Comparison of ENCODE assay signal across 16 cellular contexts in the genomic region with DNA sequence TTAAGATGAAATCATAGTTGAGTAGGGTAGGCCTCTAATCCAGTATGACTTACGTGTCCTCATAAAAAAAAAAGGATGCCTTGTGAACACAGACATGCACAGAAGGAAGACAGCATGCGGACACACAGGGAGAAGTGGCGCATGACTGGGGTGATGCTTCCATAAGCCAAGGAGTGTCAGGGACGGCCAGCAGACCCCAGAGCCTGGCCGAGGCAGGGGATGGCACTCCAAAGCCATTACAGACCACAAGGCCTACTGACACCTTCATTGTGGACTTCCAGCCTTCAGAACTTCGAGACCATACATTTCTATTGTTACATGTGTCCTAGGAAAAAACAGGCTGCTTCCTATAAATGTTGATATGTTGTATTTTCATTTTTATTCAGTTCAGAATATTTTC. TPM values are rescaled to one million over a fixed set of nuclear protein-coding genes. Genes with fewer than 3 reads are reported as not detected.
DNase-seq lines count a peak whose midpoint lies in the region; TF ChIP-seq lines count a peak whose summit lies in the region.
"Had no signal": no experiment of that assay in that cellular context is flagged by ENCODE, and none has a peak within 500 bp of the region (broad histone marks: within the 10 kb centered on the region; RNA-seq: fewer than 3 reads in every experiment).

No MANE protein-coding gene starts in this region.

- peaks cover 24% of the 10 kb centered on the region for H3K4me1 Mint-ChIP-seq in activated CD4-positive, alpha-beta T cell treated with anti-CD3 and anti-CD28 coated beads, Interleukin-2, amount 10 ng/mL, durations not matched to agents 24 days and 14 days

- no peaks in the 10 kb centered on the region for H3K27me3 ChIP-seq in MM.1S (replicated peaks; ENCODE audit: insufficient read depth, low read length)
- no peaks in the 10 kb centered on the region for H3K27me3 ChIP-seq in trophoblast cell (ENCODE audit: insufficient read depth, low read length)
- H3K27me3 ChIP-seq: brain microvascular endothelial cell, heart right ventricle had no signal

- no peak overlapping the region for H2AK5ac ChIP-seq in trophoblast cell (ENCODE audit: low read length)

- H3K36me3 Mint-ChIP-seq in activated CD4-positive, alpha-beta T cell treated with anti-CD3 and anti-CD28 coated beads, Interleukin-2, amount 10 ng/mL, durations not matched to agents 24 days and 14 days (ENCODE audit: low read depth) = peaks cover 20% of the 10 kb centered on the region

- H3K9ac ChIP-seq in MM.1S (ENCODE audit: low read length) (peak overlapping the region; percentile 43; the same call in 1 of the 2 replicates), trophoblast cell (ENCODE audit: low read length) (peak overlapping the region; percentile 28)

- peaks cover 4% of the 10 kb centered on the region; the same call in 1 of the 2 replicates for H3F3A ChIP-seq in MM.1S (ENCODE audit: insufficient read depth, low read length)

- no peak overlapping the region for H4K12ac ChIP-seq in trophoblast cell (ENCODE audit: low read depth, low read length)

- H2BK120ac ChIP-seq in trophoblast cell (ENCODE audit: insufficient read depth, low read length, poor library complexity) = no peak overlapping the region

- H2BK12ac ChIP-seq in trophoblast cell (ENCODE audit: low read length) = no peak overlapping the region

- H3K9me3 Mint-ChIP-seq in activated CD4-positive, alpha-beta T cell treated with anti-CD3 and anti-CD28 coated beads, Interleukin-2, amount 10 ng/mL, durations not matched to agents 24 days and 14 days = no peaks in the 10 kb centered on the region

- H3K4me2 ChIP-seq in MM.1S (ENCODE audit: low read depth, low read length) = peak overlapping the region; percentile 47
- no peak overlapping the region for H3K4me2 ChIP-seq in trophoblast cell (ENCODE audit: low read length)

- no peak overlapping the region for H3K23ac ChIP-seq in trophoblast cell (ENCODE audit: low read length)

- peak overlapping the region; percentile 24 for H3K4ac ChIP-seq in trophoblast cell (ENCODE audit: low read depth, low read length)

- H3K9me3 ChIP-seq in MM.1S (replicated peaks; ENCODE audit: insufficient read depth, low read length) = no peaks in the 10 kb centered on the region
- no peaks in the 10 kb centered on the region for H3K9me3 ChIP-seq in trophoblast cell (ENCODE audit: insufficient read depth, low read depth, low read length)
- H3K9me3 ChIP-seq: heart right ventricle, left ventricle myocardium inferior had no signal

- DNase-seq in activated CD4-positive, alpha-beta T cell treated with anti-CD3 and anti-CD28 coated beads, Interleukin-2, amount 10 ng/mL, durations not matched to agents 24 days and 14 days = no peak
- DNase-seq in activated CD4-positive, alpha-beta T cell treated with anti-CD3 and anti-CD28 coated beads, Interleukin-2, amount 50 U/mL, for 4 hours = no peak
- DNase-seq in MM.1S = no peak
- peak; percentile 39 for DNase-seq in amniotic epithelial cell (ENCODE audit: low read depth)
- no peak for DNase-seq in trophoblast cell
- no peak for DNase-seq in midbrain (lab: John Stamatoyannopoulos, UW)
- no peak for DNase-seq in globus pallidus (ENCODE audit: low spot score)
- no peak for DNase-seq in stimulated activated CD4-positive, alpha-beta T cell treated with anti-CD3 and anti-CD28 coated beads, Interleukin-1b, Interleukin-23, amount 100 ng/mL, for 48 hours
- DNase-seq: activated CD8-positive, alpha-beta memory T cell treated with anti-CD3 and anti-CD28 coated beads, Interleukin-2, amount 50 U/mL, for 48 hours; brain microvascular endothelial cell; DMS 273 treated with DMSO at 0.1 percent for 48 hours; heart right ventricle; left ventricle myocardium inferior; NCI-H146; NCI-H524 treated with DMSO at 0.1 percent for 48 hours; nucleus accumbens had no signal

- H3K4me3 Mint-ChIP-seq in activated CD4-positive, alpha-beta T cell treated with anti-CD3 and anti-CD28 coated beads, Interleukin-2, amount 10 ng/mL, durations not matched to agents 24 days and 14 days = peak overlapping the region; percentile 82

- H3K4me3 ChIP-seq in MM.1S (ENCODE audit: low read length) (peak overlapping the region; percentile 46; the same call in 1 of the 2 replicates), trophoblast cell (ENCODE audit: low read depth, low read length) (no peak overlapping the region)

- intact Hi-C loops in activated CD4-positive, alpha-beta T cell treated with anti-CD3 and anti-CD28 coated beads, Interleukin-2, amount 10 ng/mL, durations not matched to agents 24 days and 14 days (cut with micrococcal nuclease) = no loop called here

- H4K91ac ChIP-seq in trophoblast cell (ENCODE audit: low read depth, low read length) = no peak overlapping the region

- no peak overlapping the region for H3K14ac ChIP-seq in trophoblast cell (ENCODE audit: low read length)

- no peaks in the 10 kb centered on the region for H3K27me3 Mint-ChIP-seq in activated CD4-positive, alpha-beta T cell treated with anti-CD3 and anti-CD28 coated beads, Interleukin-2, amount 10 ng/mL, durations not matched to agents 24 days and 14 days

- no peaks in the 10 kb centered on the region; the same call in 1 of the 2 replicates for H4K20me1 ChIP-seq in MM.1S (ENCODE audit: insufficient read depth, low read length)

- H3K27ac ChIP-seq in MM.1S (ENCODE audit: low read length) (peak overlapping the region; percentile 26; the same call in 1 of the 2 replicates), trophoblast cell (ENCODE audit: low read depth, low read length) (no peak overlapping the region)
- H3K27ac ChIP-seq: brain microvascular endothelial cell, left ventricle myocardium inferior had no signal

- H3K79me1 ChIP-seq in trophoblast cell (ENCODE audit: low read length) = no peaks in the 10 kb centered on the region

- no peaks in the 10 kb centered on the region for H3K36me3 ChIP-seq in MM.1S (replicated peaks; ENCODE audit: insufficient read depth, low read length)
- H3K36me3 ChIP-seq in trophoblast cell (ENCODE audit: control insufficient read depth in 1 of 2, insufficient read depth in 2 of 2, low read length in 2 of 2) = peaks cover 2 to 6% of the 10 kb centered on the region in 2 experiments
- H3K36me3 ChIP-seq: brain microvascular endothelial cell had no signal

- WGBS in trophoblast cell (ENCODE audit: extremely low coverage, insufficient coverage, insufficient read length) = no CpG with 5 or more reads among the region's 6 CpGs

- H2AFZ ChIP-seq in MM.1S (ENCODE audit: low read length) (no peak overlapping the region), trophoblast cell (ENCODE audit: insufficient read depth, low read length, poor library complexity) (no peak overlapping the region)

- H3K4me1 ChIP-seq in MM.1S (ENCODE audit: low read length) (peaks cover 6% of the 10 kb centered on the region; the same call in 1 of the 2 replicates), trophoblast cell (ENCODE audit: control insufficient read depth in 1 of 2, insufficient read depth in 2 of 2, low read length in 2 of 2) (no peaks in the 10 kb centered on the region)

- TF ChIP-seq CTCF in MM.1S (IDR thresholded peaks at IDR 0.05; ENCODE audit: low read length) = no peak

- no peak overlapping the region for H3K18ac ChIP-seq in trophoblast cell (ENCODE audit: low read length)

- H3K9me2 ChIP-seq in MM.1S (replicated peaks; ENCODE audit: insufficient read depth, low read length) = no peaks in the 10 kb centered on the region

- no peak overlapping the region for H2BK5ac ChIP-seq in trophoblast cell (ENCODE audit: low read depth, low read length, poor library complexity)

- H3K79me2 ChIP-seq in MM.1S (ENCODE audit: low read length) (peaks cover 92% of the 10 kb centered on the region), trophoblast cell (ENCODE audit: control insufficient read depth, insufficient read depth, low read length, poor library complexity) (peaks cover 12% of the 10 kb centered on the region)

- peak overlapping the region; percentile 70 for H3K27ac Mint-ChIP-seq in activated CD4-positive, alpha-beta T cell treated with anti-CD3 and anti-CD28 coated beads, Interleukin-2, amount 10 ng/mL, durations not matched to agents 24 days and 14 days

- H4K8ac ChIP-seq in trophoblast cell (ENCODE audit: low read depth, low read length) = no peak overlapping the region

RNA-seq across cellular contexts. Expression of gene EHMT1, which starts 19.9 kb away (rescaled TPM):
- 93.6 and 99.4 TPM in 2 replicates for total RNA-seq in activated CD4-positive, alpha-beta T cell treated with anti-CD3 and anti-CD28 coated beads, Interleukin-2, amount 10 ng/mL, durations not matched to agents 24 days and 14 days
- polyA plus RNA-seq in trophoblast cell (2013) = 39.4 and 40.8 TPM in 2 replicates

RNA-seq across cellular contexts. Expression of gene ARRDC1, which starts 33.2 kb away (rescaled TPM):
- total RNA-seq in activated CD4-positive, alpha-beta T cell treated with anti-CD3 and anti-CD28 coated beads, Interleukin-2, amount 10 ng/mL, durations not matched to agents 24 days and 14 days = 63.7 and 68.4 TPM in 2 replicates
- 39.9 and 42.1 TPM in 2 replicates for polyA plus RNA-seq in trophoblast cell (2013)

RNA-seq across cellular contexts. Expression of gene ZMYND19, which starts 48.4 kb away (rescaled TPM):
- total RNA-seq in activated CD4-positive, alpha-beta T cell treated with anti-CD3 and anti-CD28 coated beads, Interleukin-2, amount 10 ng/mL, durations not matched to agents 24 days and 14 days = 86.4 and 92.4 TPM in 2 replicates
- 17.6 and 18.7 TPM in 2 replicates for polyA plus RNA-seq in trophoblast cell (2013)

RNA-seq across cellular contexts. Expression of gene DPH7, which starts 60.0 kb away (rescaled TPM):
- total RNA-seq in activated CD4-positive, alpha-beta T cell treated with anti-CD3 and anti-CD28 coated beads, Interleukin-2, amount 10 ng/mL, durations not matched to agents 24 days and 14 days = 51.7 and 51.9 TPM in 2 replicates
- 19.3 and 20.3 TPM in 2 replicates for polyA plus RNA-seq in trophoblast cell (2013)
